Comparison of ENCODE assay signal across 25 cellular contexts in genomic region chr13:34964558-34964957, GRCh38.
"Had no signal": no experiment of that assay in that cellular context is flagged by ENCODE, and none has a peak within 500 bp of the region (broad histone marks: within the 10 kb centered on the region; RNA-seq: fewer than 3 reads in every experiment).

No MANE protein-coding gene starts in this region.

- H3K27me3 ChIP-seq: colonic mucosa, esophagus squamous epithelium, gastrocnemius medialis, heart right ventricle, left lung had no signal

- H3K4me3 ChIP-seq: colonic mucosa, esophagus squamous epithelium, gastrocnemius medialis, heart right ventricle, left lung, lower lobe of right lung had no signal

- H3K27ac ChIP-seq: colonic mucosa, epithelial cell of prostate, esophagus squamous epithelium, gastrocnemius medialis, heart right ventricle, left lung, lower lobe of right lung had no signal

- H3K27me3 Mint-ChIP-seq: dendritic cell treated with granulocyte-macrophage colony-stimulating factor and Interleukin-4, amounts not matched to agents 40 ng/mL and 50 ng/mL, for 4 days; effector memory CD8-positive, alpha-beta T cell had no signal

- H3K4me3 Mint-ChIP-seq: dendritic cell treated with granulocyte-macrophage colony-stimulating factor and Interleukin-4, amounts not matched to agents 40 ng/mL and 50 ng/mL, for 4 days; effector memory CD8-positive, alpha-beta T cell; endodermal cell had no signal

- H3K4me1 ChIP-seq: colonic mucosa, esophagus squamous epithelium, gastrocnemius medialis, left lung, lower lobe of right lung had no signal

- H3K36me3 ChIP-seq: colonic mucosa, esophagus squamous epithelium, gastrocnemius medialis, heart right ventricle, left lung, lower lobe of right lung had no signal

- H3K9me3 ChIP-seq: colonic mucosa, esophagus squamous epithelium, gastrocnemius medialis, left lung, lower lobe of right lung had no signal

- DNase-seq: colonic mucosa; cortex of kidney; effector CD8-positive, alpha-beta T cell; effector memory CD8-positive, alpha-beta T cell; endodermal cell; erythroblast; esophagus squamous epithelium; foreskin fibroblast; foreskin melanocyte; gastrocnemius medialis; glutamatergic neuron; head of caudate nucleus; heart right ventricle; hippocampal formation; left cardiac atrium; left lung; left ventricle myocardium superior; lower lobe of right lung; mesendoderm; midbrain had no signal

- FAIRE-seq: endometrium, islet of Langerhans, keratinocyte had no signal

- H3K27ac Mint-ChIP-seq: dendritic cell treated with granulocyte-macrophage colony-stimulating factor and Interleukin-4, amounts not matched to agents 40 ng/mL and 50 ng/mL, for 4 days; effector memory CD8-positive, alpha-beta T cell; endodermal cell had no signal
